1 cellular context compared by ENCODE assay signal in the genomic region with DNA sequence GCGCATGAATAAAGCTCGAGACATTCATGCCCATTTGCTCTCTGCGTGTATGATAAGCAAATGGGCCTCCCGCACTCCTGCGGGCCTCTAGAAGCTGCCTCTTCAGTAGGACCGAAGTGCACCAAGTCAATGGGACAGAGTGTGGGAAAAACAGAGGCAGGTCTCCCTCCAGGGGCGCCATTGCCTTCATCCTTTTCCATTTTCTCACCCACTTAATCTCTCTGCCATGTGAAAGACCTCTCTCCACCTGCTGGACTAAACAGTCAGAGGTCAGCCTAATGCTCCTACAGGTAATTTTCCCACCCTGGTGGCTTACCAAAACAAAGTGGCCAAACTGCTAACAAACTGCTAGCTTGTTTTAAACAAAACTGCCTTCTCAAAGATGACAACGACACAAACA.
TF ChIP-seq lines count a peak whose summit lies in the region.

No MANE protein-coding gene starts in this region.

TF ChIP-seq in WTC11, 78 proteins besides CTCF, POLR2A, EP300 and RAD21 (continued from another document):
- no peak for TF ChIP-seq USF2 (CRISPR knock-in tag; IDR thresholded peaks at IDR 0.05)
- TF ChIP-seq, protein P1, sequence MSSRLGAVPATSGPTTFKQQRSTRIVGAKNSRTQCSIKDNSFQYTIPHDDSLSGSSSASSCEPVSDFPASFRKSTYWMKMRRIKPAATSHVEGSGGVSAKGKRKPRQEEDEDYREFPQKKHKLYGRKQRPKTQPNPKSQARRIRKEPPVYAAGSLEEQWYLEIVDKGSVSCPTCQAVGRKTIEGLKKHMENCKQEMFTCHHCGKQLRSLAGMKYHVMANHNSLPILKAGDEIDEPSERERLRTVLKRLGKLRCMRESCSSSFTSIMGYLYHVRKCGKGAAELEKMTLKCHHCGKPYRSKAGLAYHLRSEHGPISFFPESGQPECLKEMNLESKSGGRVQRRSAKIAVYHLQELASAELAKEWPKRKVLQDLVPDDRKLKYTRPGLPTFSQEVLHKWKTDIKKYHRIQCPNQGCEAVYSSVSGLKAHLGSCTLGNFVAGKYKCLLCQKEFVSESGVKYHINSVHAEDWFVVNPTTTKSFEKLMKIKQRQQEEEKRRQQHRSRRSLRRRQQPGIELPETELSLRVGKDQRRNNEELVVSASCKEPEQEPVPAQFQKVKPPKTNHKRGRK (CRISPR knock-in tag; IDR thresholded peaks at IDR 0.05; ENCODE audit: borderline replicate concordance) = no peak
